Comparison of ENCODE assay signal across 8 cellular contexts in genomic region chr9:95552814-95553546, GRCh38. TPM values are rescaled to one million over a fixed set of nuclear protein-coding genes. Genes with fewer than 3 reads are reported as not detected.
DNase-seq lines count a peak whose midpoint lies in the region; TF ChIP-seq lines count a peak whose summit lies in the region.

No MANE protein-coding gene starts in this region.

- H3K27me3 ChIP-seq in neuronal stem cell (ENCODE audit: control insufficient read depth in 3 of 3, insufficient read depth in 3 of 3, low read depth in 1 of 3, low read length in 3 of 3) (peaks cover 0 to 17% (median 3%) of the 10 kb centered on the region in 3 experiments), MM.1S (replicated peaks; ENCODE audit: insufficient read depth, low read length) (no peaks in the 10 kb centered on the region)

- no peaks in the 10 kb centered on the region for H3K9me2 ChIP-seq in MM.1S (replicated peaks; ENCODE audit: insufficient read depth, low read length)

- H3K4ac ChIP-seq in neuronal stem cell (ENCODE audit: low read length), result no peak overlapping the region

- peak overlapping the region; percentile 89 for H3K18ac ChIP-seq in neuronal stem cell (ENCODE audit: low read length)

- H3K23ac ChIP-seq in neuronal stem cell (ENCODE audit: low read depth, low read length, poor library complexity), result no peak overlapping the region

- no peaks in the 10 kb centered on the region for H3F3A ChIP-seq in MM.1S (ENCODE audit: insufficient read depth, low read length)

- no peaks in the 10 kb centered on the region for H3K79me1 ChIP-seq in neuronal stem cell (ENCODE audit: low read depth, low read length)

- H2AFZ ChIP-seq in neuronal stem cell (ENCODE audit: low read length) (peak overlapping the region; percentile 62), MM.1S (ENCODE audit: low read length) (no peak overlapping the region)

- no peak overlapping the region for H4K91ac ChIP-seq in neuronal stem cell (ENCODE audit: low read depth, low read length, poor library complexity)

- H3K4me2 ChIP-seq in neuronal stem cell (ENCODE audit: insufficient read depth, low read length, poor library complexity, severe bottlenecking) (peak overlapping the region; percentile 70), MM.1S (ENCODE audit: low read depth, low read length) (no peak overlapping the region)

- H2BK12ac ChIP-seq in neuronal stem cell (ENCODE audit: low read length), result peak overlapping the region; percentile 24

- H3K4me3 ChIP-seq in neuronal stem cell (ENCODE audit: low read length in 2 of 2) (peak overlapping the region in 1 of 2 donors; percentile 72), MM.1S (ENCODE audit: low read length) (no peak overlapping the region)

- no peak overlapping the region for H4K8ac ChIP-seq in neuronal stem cell (ENCODE audit: low read depth, low read length)

- no peak overlapping the region for H3K14ac ChIP-seq in neuronal stem cell (ENCODE audit: low read length)

- DNase-seq in stimulated activated naive CD4-positive, alpha-beta T cell (lab: John Stamatoyannopoulos, UW), result peak; percentile 6 to 44 (median 19)
- no peak for DNase-seq in stimulated activated naive CD4-positive, alpha-beta T cell treated with Interleukin-2 at 50 U/mL for 16 hours (lab: John Stamatoyannopoulos, UW)
- DNase-seq in fibroblast of the conjunctiva (ENCODE audit: low read depth) (peak; percentile 30), neuronal stem cell (ENCODE audit: low spot score) (no peak), RKO (ENCODE audit: low spot score) (no peak), superior temporal gyrus (ENCODE audit: extremely low spot score) (no peak), MM.1S (no peak), NCI-H526 (lab: John Stamatoyannopoulos, UW) (no peak)

- no peak overlapping the region for H2BK5ac ChIP-seq in neuronal stem cell (ENCODE audit: low read length)

- H3K79me2 ChIP-seq in MM.1S (ENCODE audit: low read length), result no peaks in the 10 kb centered on the region

- H3K36me3 ChIP-seq in neuronal stem cell (replicated peaks in 1 of 2; ENCODE audit: control insufficient read depth in 2 of 2, insufficient read depth in 2 of 2, low read length in 2 of 2) (no peaks in the 10 kb centered on the region), MM.1S (replicated peaks; ENCODE audit: insufficient read depth, low read length) (no peaks in the 10 kb centered on the region)

- H3K4me1 ChIP-seq in neuronal stem cell (ENCODE audit: control insufficient read depth in 2 of 2, insufficient read depth in 1 of 2, low read depth in 1 of 2, low read length in 2 of 2) (peaks cover 0 to 13% of the 10 kb centered on the region in 2 donors), MM.1S (ENCODE audit: low read length) (no peaks in the 10 kb centered on the region)

- H3K9ac ChIP-seq in neuronal stem cell (ENCODE audit: low read depth, low read length, poor library complexity) (peak overlapping the region; percentile 53), MM.1S (ENCODE audit: low read length) (no peak overlapping the region)

- H3K9me3 ChIP-seq in neuronal stem cell (replicated peaks in 1 of 2; ENCODE audit: control insufficient read depth in 2 of 2, insufficient read depth in 1 of 2, low read depth in 1 of 2, low read length in 2 of 2), result peaks cover 8% of the 10 kb centered on the region in 2 donors
- H3K9me3 ChIP-seq in MM.1S (replicated peaks; ENCODE audit: insufficient read depth, low read length), result no peaks in the 10 kb centered on the region

- H4K20me1 ChIP-seq in MM.1S (ENCODE audit: insufficient read depth, low read length), result no peaks in the 10 kb centered on the region

- H2AK5ac ChIP-seq in neuronal stem cell (ENCODE audit: low read depth, low read length), result no peak overlapping the region

- no peak for TF ChIP-seq CTCF in MM.1S (IDR thresholded peaks at IDR 0.05; ENCODE audit: low read length)

- WGBS in neuronal stem cell (ENCODE audit: extremely low coverage in 2 of 2, insufficient read length in 2 of 2, insufficient replicate concordance in 1 of 2), 2 donors, result no CpG with 5 or more reads among the region's 43 CpGs

- H2BK120ac ChIP-seq in neuronal stem cell (ENCODE audit: low read depth, low read length), result no peak overlapping the region

- H2BK15ac ChIP-seq in neuronal stem cell (ENCODE audit: low read length), result peak overlapping the region; percentile 65

- H3K27ac ChIP-seq in neuronal stem cell (replicated peaks; ENCODE audit: low read length) (no peak overlapping the region), MM.1S (ENCODE audit: low read length) (no peak overlapping the region)

RNA-seq across cellular contexts. Expression of gene PTCH1, which starts 36.2 kb away (rescaled TPM):
- 18.4 TPM for polyA plus RNA-seq in neuronal stem cell (2013, experiment 1 of 2)
- 18.9 TPM for polyA plus RNA-seq in neuronal stem cell (2013, experiment 2 of 2)

Comparison
In these comparisons a context has a peak if more than half of its experiments do, and no peak if none do; other contexts are left out.
1. DNase-seq: peak in stimulated activated naive CD4-positive, alpha-beta T cell (6 of 6) and fibroblast of the conjunctiva (single experiment); none in stimulated activated naive CD4-positive, alpha-beta T cell treated with Interleukin-2 at 50 U/mL for 16 hours (single experiment), neuronal stem cell (single experiment), RKO (single experiment), superior temporal gyrus (single experiment), MM.1S (single experiment) and NCI-H526 (0 of 2).